Comparison of ENCODE assay signal across 8 cellular contexts in the genomic region with DNA sequence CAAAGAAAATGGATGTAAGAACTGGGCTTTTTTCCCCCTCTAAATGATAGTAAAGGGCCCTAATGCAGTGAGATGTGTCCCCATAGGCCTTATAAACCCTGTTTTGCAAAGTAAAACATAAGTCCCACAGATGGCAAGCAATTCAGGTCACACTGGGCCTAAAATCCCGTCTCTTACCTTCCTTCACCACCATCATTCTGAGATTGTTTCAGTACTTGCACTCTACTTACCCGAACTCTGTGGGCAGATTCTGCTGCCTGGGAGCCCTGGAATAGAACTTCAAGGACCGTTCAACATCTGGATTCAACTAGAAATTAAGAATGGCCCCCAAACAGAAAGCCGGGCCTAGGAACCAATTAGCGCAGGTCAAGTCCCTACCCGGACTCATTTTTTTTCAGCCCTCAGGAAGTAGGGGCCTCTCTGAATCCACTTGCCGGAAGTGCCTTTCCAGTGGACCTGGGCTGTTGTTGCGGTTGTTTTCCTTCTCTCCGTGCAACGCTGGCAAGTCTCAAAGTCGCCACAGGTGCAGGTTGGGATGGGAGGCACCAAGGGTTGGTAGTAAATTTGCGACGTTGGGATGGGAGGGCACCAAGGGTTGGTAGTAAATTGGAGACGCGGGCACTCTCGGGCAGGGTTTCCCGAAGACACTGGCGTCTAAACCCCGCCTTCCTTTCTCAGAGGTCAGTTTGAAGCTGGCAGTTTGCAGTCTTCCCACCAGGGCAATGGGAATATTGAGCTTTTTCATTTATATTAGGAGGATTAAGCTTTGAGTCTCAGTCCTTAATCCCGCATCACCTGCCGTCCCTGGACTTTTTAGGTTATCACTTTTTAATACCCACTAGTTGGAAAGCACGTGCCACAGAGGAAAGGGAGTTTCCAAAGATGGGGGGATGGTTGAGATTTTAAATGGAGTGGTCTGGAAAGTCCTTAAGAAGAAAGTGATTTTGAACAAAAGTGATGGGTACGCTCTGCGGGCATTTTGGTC. TPM values are rescaled to one million over a fixed set of nuclear protein-coding genes. Genes with fewer than 3 reads are reported as not detected.
DNase-seq lines count a peak whose midpoint lies in the region; ATAC-seq and TF ChIP-seq lines count a peak whose summit lies in the region.

A gene with protein sequence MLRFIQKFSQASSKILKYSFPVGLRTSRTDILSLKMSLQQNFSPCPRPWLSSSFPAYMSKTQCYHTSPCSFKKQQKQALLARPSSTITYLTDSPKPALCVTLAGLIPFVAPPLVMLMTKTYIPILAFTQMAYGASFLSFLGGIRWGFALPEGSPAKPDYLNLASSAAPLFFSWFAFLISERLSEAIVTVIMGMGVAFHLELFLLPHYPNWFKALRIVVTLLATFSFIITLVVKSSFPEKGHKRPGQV (plus strand): TSS at position 429 of the 985 bp plus-strand sequence. CDS start 2,888 bp downstream, outside the sequence.

- H3K27me3 Mint-ChIP-seq in activated naive CD4-positive, alpha-beta T cell treated with anti-CD3 and anti-CD28 coated beads, Interleukin-2, amount 10 ng/mL, durations not matched to agents 7 days and 5 days = no peaks in the 10 kb centered on the region

- peak within 1 kb of the TSS; percentile 100 for H3K27ac Mint-ChIP-seq in activated naive CD4-positive, alpha-beta T cell treated with anti-CD3 and anti-CD28 coated beads, Interleukin-2, amount 10 ng/mL, durations not matched to agents 7 days and 5 days

- DNase-seq in NCI-H1048 (lab: John Stamatoyannopoulos, UW) (peak; percentile 47), SK-N-DZ (ENCODE audit: low spot score) (peak; percentile 89), germinal center (ENCODE audit: low spot score) (peak; percentile 85), non-pigmented ciliary epithelial cell (ENCODE audit: low read depth) (peak; percentile 65), substantia nigra (lab: John Stamatoyannopoulos, UW) (peak; percentile 19 to 86 (median 62))
- DNase-seq in activated naive CD4-positive, alpha-beta T cell treated with anti-CD3 and anti-CD28 coated beads, Interleukin-2, amount 10 ng/mL, durations not matched to agents 7 days and 5 days = peak; percentile 85

- H3K4me1 Mint-ChIP-seq in activated naive CD4-positive, alpha-beta T cell treated with anti-CD3 and anti-CD28 coated beads, Interleukin-2, amount 10 ng/mL, durations not matched to agents 7 days and 5 days = peaks cover 39% of the 10 kb centered on the region

- CTCF ChIA-PET in activated naive CD4-positive, alpha-beta T cell treated with anti-CD3 and anti-CD28 coated beads, Interleukin-2, amount 10 ng/mL, durations not matched to agents 7 days and 5 days (lab: Charles Lee) = interaction anchor here (0.7 kb wide), 1 partner anchor 961 kb away, joined by 3 read pairs; no protein-coding TSS in a partner anchor

- peak within 1 kb of the TSS; percentile 98 for H3K4me3 Mint-ChIP-seq in activated naive CD4-positive, alpha-beta T cell treated with anti-CD3 and anti-CD28 coated beads, Interleukin-2, amount 10 ng/mL, durations not matched to agents 7 days and 5 days

- peak; percentile 24 for TF ChIP-seq CTCF in GM12873 (IDR thresholded peaks at IDR 0.05; ENCODE audit: insufficient read depth, low read depth, low read length, missing control alignments)

- no peak for ATAC-seq in HG02571 (IDR thresholded peaks at IDR 0.05; ENCODE audit: unreplicated experiment)

- peak within 1 kb of the TSS; percentile 82 for H3K27ac ChIP-seq in substantia nigra (ENCODE audit: low read depth, low read length, poor library complexity, severe bottlenecking)

- H3K36me3 Mint-ChIP-seq in activated naive CD4-positive, alpha-beta T cell treated with anti-CD3 and anti-CD28 coated beads, Interleukin-2, amount 10 ng/mL, durations not matched to agents 7 days and 5 days = peaks cover 34% of the 10 kb centered on the region

- no peaks in the 10 kb centered on the region for H3K9me3 Mint-ChIP-seq in activated naive CD4-positive, alpha-beta T cell treated with anti-CD3 and anti-CD28 coated beads, Interleukin-2, amount 10 ng/mL, durations not matched to agents 7 days and 5 days

RNA-seq across cellular contexts. Expression of the gene that starts here (rescaled TPM):
- polyA plus RNA-seq in SK-N-DZ (2014; cell fraction: cytosol; rRNA removed) = 52.6 and 69.7 TPM in 2 replicates
- 18.2 and 21.7 TPM in 2 replicates for polyA plus RNA-seq in SK-N-DZ (2014; cell fraction: nucleus; rRNA removed)
